In genomic region chr6:150352321-150353296, GRCh38 we compare ENCODE assay signal across 16 cellular contexts. TPM values are rescaled to one million over a fixed set of nuclear protein-coding genes. Genes with fewer than 3 reads are reported as not detected.
DNase-seq lines count a peak whose midpoint lies in the region; ATAC-seq and TF ChIP-seq lines count a peak whose summit lies in the region.
"Had no signal": no experiment of that assay in that cellular context is flagged by ENCODE, and none has a peak within 500 bp of the region (broad histone marks: within the 10 kb centered on the region; RNA-seq: fewer than 3 reads in every experiment).

No MANE protein-coding gene starts in this region.

- H3K79me2 ChIP-seq in Loucy (ENCODE audit: insufficient read depth, low read length) (no peaks in the 10 kb centered on the region), mammary epithelial cell (ENCODE audit: insufficient read depth, low read length) (no peaks in the 10 kb centered on the region)

- peak overlapping the region; percentile 41 for H3K4me2 ChIP-seq in Loucy (ENCODE audit: low read depth, low read length, poor library complexity, severe bottlenecking)
- H3K4me2 ChIP-seq in mammary epithelial cell (ENCODE audit: insufficient read depth, low read depth, low read length), result no peak overlapping the region
- H3K4me2 ChIP-seq: KMS-11 had no signal

- H3K36me3 ChIP-seq in Loucy (ENCODE audit: insufficient read depth, low read length), result no peaks in the 10 kb centered on the region
- H3K36me3 ChIP-seq in mammary epithelial cell (ENCODE audit: insufficient read depth, low read length), result no peaks in the 10 kb centered on the region

- peaks cover 6 to 32% of the 10 kb centered on the region in 2 donors for H3K27me3 Mint-ChIP-seq in effector memory CD8-positive, alpha-beta T cell
- H3K27me3 Mint-ChIP-seq: dendritic cell treated with granulocyte-macrophage colony-stimulating factor and Interleukin-4, amounts not matched to agents 40 ng/mL and 50 ng/mL, for 4 days had no signal

- TF ChIP-seq CTCF in Loucy (conservative IDR thresholded peaks at IDR 0.05; ENCODE audit: low read length) (peak; percentile 38), mammary epithelial cell (conservative IDR thresholded peaks at IDR 0.05 in 1 of 2, IDR thresholded peaks at IDR 0.05 in 1 of 2; ENCODE audit: extremely low read depth in 1 of 2, insufficient read depth in 1 of 2, low read depth in 1 of 2, low read length in 2 of 2) (peak in 1 of 2 donors; percentile 24)

- H3K9me3 ChIP-seq in Loucy (ENCODE audit: insufficient read depth, low read depth, low read length) (no peaks in the 10 kb centered on the region), mammary epithelial cell (replicated peaks; ENCODE audit: insufficient read depth, low read length) (no peaks in the 10 kb centered on the region)

- intact Hi-C loops in mammary epithelial cell (cut with micrococcal nuclease), result loop anchor here (5.0 kb wide), 1 partner anchor 40 kb away; no protein-coding TSS in a partner anchor

- H3K36me3 Mint-ChIP-seq in effector memory CD8-positive, alpha-beta T cell (ENCODE audit: insufficient read depth), result no peaks in the 10 kb centered on the region
- H3K36me3 Mint-ChIP-seq: activated naive CD4-positive, alpha-beta T cell treated with anti-CD3 and anti-CD28 coated beads, Interleukin-2, amount 10 ng/mL, durations not matched to agents 7 days and 5 days had no signal

- no peak overlapping the region for H3K27ac Mint-ChIP-seq in effector memory CD8-positive, alpha-beta T cell
- H3K27ac Mint-ChIP-seq: activated naive CD4-positive, alpha-beta T cell treated with anti-CD3 and anti-CD28 coated beads, Interleukin-2, amount 10 ng/mL, durations not matched to agents 7 days and 5 days; CD8-positive, alpha-beta memory T cell; dendritic cell treated with granulocyte-macrophage colony-stimulating factor and Interleukin-4, amounts not matched to agents 40 ng/mL and 50 ng/mL, for 4 days had no signal

- in situ Hi-C loops in mammary epithelial cell (cut with MboI; ENCODE audit: low sequenced_read_pairs in 2 of 2), result no loop called here

- H3K9ac ChIP-seq in Loucy (ENCODE audit: low read depth, low read length, poor library complexity, severe bottlenecking) (no peak overlapping the region), mammary epithelial cell (ENCODE audit: insufficient read depth, low read length) (no peak overlapping the region)
- H3K9ac ChIP-seq: KMS-11 had no signal

- CTCF ChIA-PET in mammary epithelial cell (lab: Charles Lee; ENCODE audit: low non-redundant PET), result interaction anchor here (0.8 kb wide), 1 partner anchor 43 kb away, joined by 4 read pairs; no protein-coding TSS in a partner anchor

- no peak overlapping the region for H3K4me3 Mint-ChIP-seq in effector memory CD8-positive, alpha-beta T cell
- H3K4me3 Mint-ChIP-seq: activated naive CD4-positive, alpha-beta T cell treated with anti-CD3 and anti-CD28 coated beads, Interleukin-2, amount 10 ng/mL, durations not matched to agents 7 days and 5 days; CD8-positive, alpha-beta memory T cell; dendritic cell treated with granulocyte-macrophage colony-stimulating factor and Interleukin-4, amounts not matched to agents 40 ng/mL and 50 ng/mL, for 4 days had no signal

- no TSS peak for BruUV-seq in mammary epithelial cell (replicated peaks; lab: Mats Ljungman, UMichigan)

- H4K20me1 ChIP-seq in Loucy (ENCODE audit: insufficient read depth, low read length, poor library complexity, severe bottlenecking), result no peaks in the 10 kb centered on the region
- H4K20me1 ChIP-seq in mammary epithelial cell (ENCODE audit: insufficient read depth, low read length), result no peaks in the 10 kb centered on the region

- dilution Hi-C loops in mammary epithelial cell (cut with HindIII; ENCODE audit: low sequenced_read_pairs), result no loop called here

- 60% methylated on average over 4 of the region's 5 CpGs for WGBS in mammary epithelial cell (ENCODE audit: low coverage, missing lambda C conversion rate)

- DNase-seq in AG20443 (ENCODE audit: low spot score), result peak; percentile 84
- DNase-seq in mammary epithelial cell, result peak; percentile 13
- DNase-seq in left lobe of liver (ENCODE audit: low spot score), result no peak
- no peak for DNase-seq in activated T-cell treated with anti-CD3 and anti-CD28 coated beads, Interleukin-2, amount 50 U/mL, for 1 hour
- DNase-seq in effector memory CD8-positive, alpha-beta T cell, result no peak
- DNase-seq: activated naive CD4-positive, alpha-beta T cell treated with anti-CD3 and anti-CD28 coated beads, Interleukin-2, amount 10 ng/mL, durations not matched to agents 7 days and 5 days; CD8-positive, alpha-beta memory T cell; head of caudate nucleus had no signal

- no peaks in the 10 kb centered on the region for H3K9me2 ChIP-seq in Loucy (replicated peaks; ENCODE audit: low read depth, low read length)

- H2AFZ ChIP-seq in Loucy (ENCODE audit: low read length), result peak overlapping the region; percentile 26; the same call in 1 of the 2 replicates
- H2AFZ ChIP-seq in mammary epithelial cell (ENCODE audit: low read depth, low read length), result no peak overlapping the region

- H3K27me3 ChIP-seq in Loucy (ENCODE audit: insufficient read depth, low read length, poor library complexity, severe bottlenecking), result no peaks in the 10 kb centered on the region
- H3K27me3 ChIP-seq in mammary epithelial cell (ENCODE audit: insufficient read depth, low read length), result no peaks in the 10 kb centered on the region

- no peaks in the 10 kb centered on the region for H3K4me1 Mint-ChIP-seq in effector memory CD8-positive, alpha-beta T cell (ENCODE audit: low read depth in 2 of 2)
- H3K4me1 Mint-ChIP-seq: activated naive CD4-positive, alpha-beta T cell treated with anti-CD3 and anti-CD28 coated beads, Interleukin-2, amount 10 ng/mL, durations not matched to agents 7 days and 5 days; CD8-positive, alpha-beta memory T cell had no signal

- H3K4me3 ChIP-seq in Loucy (ENCODE audit: low read length, poor library complexity, severe bottlenecking) (peak overlapping the region; percentile 13), mammary epithelial cell (replicated peaks in 1 of 3; ENCODE audit: insufficient read depth in 1 of 3, low read depth in 2 of 3, low read length in 3 of 3) (no peak overlapping the region)
- H3K4me3 ChIP-seq: lung had no signal

- ATAC-seq in left lobe of liver, result peak; percentile 70
- no peak for ATAC-seq in HG02610 (IDR thresholded peaks at IDR 0.05; ENCODE audit: unreplicated experiment)
- no peak for ATAC-seq in effector memory CD8-positive, alpha-beta T cell (replicated peaks)
- ATAC-seq in HG03159 (IDR thresholded peaks at IDR 0.05; ENCODE audit: unreplicated experiment), result no peak
- ATAC-seq: Panc1 had no signal

- H3F3A ChIP-seq in Loucy (ENCODE audit: low read depth), result no peaks in the 10 kb centered on the region

- H3K27ac ChIP-seq in mammary epithelial cell (ENCODE audit: insufficient read depth, low read depth, low read length), result no peak overlapping the region
- H3K27ac ChIP-seq: KMS-11 had no signal

- H3K9me3 Mint-ChIP-seq in effector memory CD8-positive, alpha-beta T cell, result no peaks in the 10 kb centered on the region
- H3K9me3 Mint-ChIP-seq: activated naive CD4-positive, alpha-beta T cell treated with anti-CD3 and anti-CD28 coated beads, Interleukin-2, amount 10 ng/mL, durations not matched to agents 7 days and 5 days; dendritic cell treated with granulocyte-macrophage colony-stimulating factor and Interleukin-4, amounts not matched to agents 40 ng/mL and 50 ng/mL, for 4 days had no signal

- peaks cover 14% of the 10 kb centered on the region for H3K4me1 ChIP-seq in Loucy (ENCODE audit: insufficient read depth, low read length, poor library complexity, severe bottlenecking)
- H3K4me1 ChIP-seq in mammary epithelial cell (ENCODE audit: insufficient read depth, low read length), result peaks cover 6% of the 10 kb centered on the region

RNA-seq across cellular contexts. Expression of gene IYD, which starts 16.2 kb away (rescaled TPM):
- under 1 TPM in 1 of 2 donors, not detected in 1; under 0.01 TPM for total RNA-seq in mammary epithelial cell
- not detected for polyA plus RNA-seq in mammary epithelial cell
- not detected for polyA minus RNA-seq in mammary epithelial cell
- 28.2 TPM for total RNA-seq in left lobe of liver
- total RNA-seq: CD8-positive, alpha-beta memory T cell; T-helper 2 cell treated with Interferon-gamma antibody and Interleukin-4, amounts not matched to agents 100 ng/mL and 5 ng/mL, for 36 hours had no signal
- polyA plus RNA-seq: CD8-positive, alpha-beta memory T cell had no signal

Comparison
In these comparisons a context has a peak if more than half of its experiments do, and no peak if none do; other contexts are left out.
1. DNase-seq: peak in AG20443 (single experiment) and mammary epithelial cell (single experiment); none in left lobe of liver (single experiment), activated T-cell treated with anti-CD3 and anti-CD28 coated beads, Interleukin-2, amount 50 U/mL, for 1 hour (single experiment) and effector memory CD8-positive, alpha-beta T cell (0 of 3).
2. RNA of gene IYD, which starts 16.2 kb away (total RNA-seq): 28.2 TPM in left lobe of liver (single experiment); under 0.01 TPM in mammary epithelial cell; every median in the first group is over 10 times any median in the second.